In the genomic region with DNA sequence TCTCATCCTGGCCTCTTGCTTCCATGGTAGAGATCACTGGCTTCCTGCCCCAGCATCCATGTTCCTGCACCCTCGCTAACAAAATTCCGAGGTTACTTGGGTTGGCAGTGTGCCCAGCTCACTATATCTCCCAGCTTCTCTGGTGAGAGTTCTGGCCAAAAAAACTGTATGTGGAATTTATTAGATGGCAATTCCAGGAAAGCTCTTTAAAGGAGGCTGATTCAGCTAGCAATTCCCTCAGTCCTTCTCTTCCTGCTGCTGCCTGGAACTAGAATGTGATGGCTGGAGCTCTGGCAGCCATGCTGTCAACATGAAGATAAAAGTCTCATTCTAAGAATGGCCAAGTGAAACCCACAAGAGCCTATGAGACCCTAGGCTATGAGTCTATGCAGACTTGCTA, we compare ENCODE assay signal across 13 cellular contexts.
DNase-seq lines count a peak whose midpoint lies in the region; ATAC-seq and TF ChIP-seq lines count a peak whose summit lies in the region.
"Had no signal": no experiment of that assay in that cellular context is flagged by ENCODE, and none has a peak within 500 bp of the region (broad histone marks: within the 10 kb centered on the region; RNA-seq: fewer than 3 reads in every experiment).

No MANE protein-coding gene starts in this region.

- no peak overlapping the region for H2BK12ac ChIP-seq in H9 (ENCODE audit: insufficient read length, low read depth, low read length)

- H3K4me1 Mint-ChIP-seq in CD4-positive, CD25-positive, alpha-beta regulatory T cell: peaks cover 32 to 71% (median 57%) of the 10 kb centered on the region in 4 donors
- H3K4me1 Mint-ChIP-seq in H9: peaks cover 14 to 23% of the 10 kb centered on the region in 2 experiments

- H3K4ac ChIP-seq in H9 (ENCODE audit: low read depth, low read length): no peak overlapping the region

- no peaks in the 10 kb centered on the region for H3K79me1 ChIP-seq in H9 (ENCODE audit: insufficient read depth, low read depth, low read length, poor library complexity, severe bottlenecking)

- no peak overlapping the region for H4K5ac ChIP-seq in H9 (ENCODE audit: insufficient read length, low read depth, low read length)

- H2BK20ac ChIP-seq in H9 (ENCODE audit: low read depth, low read length, poor library complexity, severe bottlenecking): no peak overlapping the region

- peak overlapping the region; percentile 80 for H3K4me3 ChIP-seq in CD4-positive, CD25-positive, alpha-beta regulatory T cell (ENCODE audit: low read depth, low read length)
- no peak overlapping the region for H3K4me3 ChIP-seq in brain microvascular endothelial cell (ENCODE audit: low read depth, low read length)
- no peak overlapping the region for H3K4me3 ChIP-seq in BE2C (ENCODE audit: low read depth, low read length)

- no peak overlapping the region for H3K56ac ChIP-seq in H9 (ENCODE audit: insufficient read length, low read depth, low read length)

- no peaks in the 10 kb centered on the region for H3K27me3 ChIP-seq in CD4-positive, CD25-positive, alpha-beta regulatory T cell (ENCODE audit: control insufficient read depth, insufficient read depth, low read length)
- no peaks in the 10 kb centered on the region for H3K27me3 ChIP-seq in H9 (ENCODE audit: insufficient read depth, low read length)
- no peaks in the 10 kb centered on the region for H3K27me3 ChIP-seq in layer of hippocampus (ENCODE audit: control insufficient read depth, insufficient read depth, low read length)
- no peaks in the 10 kb centered on the region for H3K27me3 ChIP-seq in brain microvascular endothelial cell (replicated peaks)
- no peaks in the 10 kb centered on the region for H3K27me3 ChIP-seq in BE2C

- peaks cover 56% of the 10 kb centered on the region for H3K36me3 ChIP-seq in CD4-positive, CD25-positive, alpha-beta regulatory T cell (ENCODE audit: control insufficient read depth, insufficient read depth, low read length)
- no peaks in the 10 kb centered on the region for H3K36me3 ChIP-seq in brain microvascular endothelial cell (replicated peaks)
- no peaks in the 10 kb centered on the region for H3K36me3 ChIP-seq in BE2C

- no peak overlapping the region for H2AK5ac ChIP-seq in H9 (ENCODE audit: insufficient read length, low read length)

- peak overlapping the region; percentile 89 to 99 (median 91) for H3K27ac Mint-ChIP-seq in CD4-positive, CD25-positive, alpha-beta regulatory T cell
- H3K27ac Mint-ChIP-seq in H9: peak overlapping the region in 2 of 3 experiments; percentile 85 to 89; a peak in 4 of 7 replicates
- peak overlapping the region; percentile 77 to 97 for H3K27ac Mint-ChIP-seq in activated naive CD4-positive, alpha-beta T cell treated with anti-CD3 and anti-CD28 coated beads, Interleukin-2, amount 50 U/mL, for 72 hours

- H3K14ac ChIP-seq in H9 (ENCODE audit: insufficient read depth, low read length): no peak overlapping the region

- no peaks in the 10 kb centered on the region for H3K9me3 ChIP-seq in CD4-positive, CD25-positive, alpha-beta regulatory T cell (ENCODE audit: control insufficient read depth in 2 of 2, low read length in 2 of 2)
- H3K9me3 ChIP-seq in H9 (ENCODE audit: control insufficient read depth, low read depth, low read length): no peaks in the 10 kb centered on the region
- peaks cover 3% of the 10 kb centered on the region; the same call in 1 of the 2 replicates for H3K9me3 ChIP-seq in BE2C

- no peak overlapping the region for H4K91ac ChIP-seq in H9 (ENCODE audit: insufficient read length, low read depth, low read length)

- peaks cover 46% of the 10 kb centered on the region for H3K36me3 Mint-ChIP-seq in CD4-positive, CD25-positive, alpha-beta regulatory T cell
- peaks cover 9 to 41% (median 26%) of the 10 kb centered on the region in 3 experiments for H3K36me3 Mint-ChIP-seq in H9 (ENCODE audit: insufficient read depth in 1 of 3, low read depth in 3 of 3)
- peaks cover 13 to 66% of the 10 kb centered on the region in 2 donors for H3K36me3 Mint-ChIP-seq in activated naive CD4-positive, alpha-beta T cell treated with anti-CD3 and anti-CD28 coated beads, Interleukin-2, amount 50 U/mL, for 72 hours

- H3K4me2 ChIP-seq in H9 (ENCODE audit: insufficient read depth, insufficient read length, low read length): no peak overlapping the region

- H3K27me3 Mint-ChIP-seq in CD4-positive, CD25-positive, alpha-beta regulatory T cell: no peaks in the 10 kb centered on the region
- no peaks in the 10 kb centered on the region; the same call in 1 of the 2 replicates for H3K27me3 Mint-ChIP-seq in H9 (ENCODE audit: low read depth)

- no peaks in the 10 kb centered on the region for H3K23me2 ChIP-seq in H9 (ENCODE audit: insufficient read length, low read depth, low read length, poor library complexity, severe bottlenecking)

- H4K8ac ChIP-seq in H9 (replicated peaks; ENCODE audit: insufficient read length, low read depth, low read length): no peak overlapping the region

- no peak for DNase-seq in CD4-positive, CD25-positive, alpha-beta regulatory T cell
- DNase-seq in H9 (no peak), GM19238 (ENCODE audit: insufficient read length, low spot score) (no peak), brain microvascular endothelial cell (no peak), BE2C (no peak)
- DNase-seq in activated naive CD4-positive, alpha-beta T cell treated with anti-CD3 and anti-CD28 coated beads, Interleukin-2, amount 50 U/mL, for 72 hours (ENCODE audit: low spot score in 2 of 2): no peak
- DNase-seq: COR-L47, glutamatergic neuron, kidney glomerular epithelial cell, NCI-H1694, NCI-H526 had no signal

- H2BK120ac ChIP-seq in H9 (ENCODE audit: low read depth, low read length, poor library complexity, severe bottlenecking): no peak overlapping the region

- no peaks in the 10 kb centered on the region; the same call in 1 of the 2 replicates for H3K79me2 ChIP-seq in H9 (ENCODE audit: insufficient read depth, low read length)

- no peak overlapping the region for H3T11ph ChIP-seq in H9 (ENCODE audit: low read length)

- peaks cover 63% of the 10 kb centered on the region for H3K4me1 ChIP-seq in CD4-positive, CD25-positive, alpha-beta regulatory T cell (ENCODE audit: control insufficient read depth, insufficient read depth, low read length, poor library complexity, severe bottlenecking)
- H3K4me1 ChIP-seq in H9 (ENCODE audit: insufficient read depth, low read length): no peaks in the 10 kb centered on the region; the same call in 1 of the 2 replicates
- peaks cover 7% of the 10 kb centered on the region for H3K4me1 ChIP-seq in BE2C

- no CpG with 5 or more reads among the region's 2 CpGs for WGBS in H9 (ENCODE audit: extremely low coverage, insufficient read length, low lambda C conversion rate)

- no peak overlapping the region for H2BK15ac ChIP-seq in H9 (ENCODE audit: low read depth, low read length)

- ATAC-seq in CD4-positive, CD25-positive, alpha-beta regulatory T cell (ENCODE audit: low read depth in 2 of 2): no peak
- ATAC-seq in activated naive CD4-positive, alpha-beta T cell treated with anti-CD3 and anti-CD28 coated beads, Interleukin-2, amount 50 U/mL, for 72 hours: no peak

- H2BK5ac ChIP-seq in H9 (ENCODE audit: insufficient read length, low read length): no peak overlapping the region

- H3K27ac ChIP-seq in CD4-positive, CD25-positive, alpha-beta regulatory T cell (ENCODE audit: insufficient read depth, low read length, poor library complexity, severe bottlenecking): peak overlapping the region; percentile 53
- H3K27ac ChIP-seq in H9 (ENCODE audit: insufficient read length, low read depth, low read length) (no peak overlapping the region), layer of hippocampus (ENCODE audit: low read depth, low read length) (peak overlapping the region; percentile 25), brain microvascular endothelial cell (no peak overlapping the region)

- H4K20me1 ChIP-seq in H9 (ENCODE audit: control insufficient read depth, insufficient read depth, insufficient read length): no peaks in the 10 kb centered on the region

- H3K9ac ChIP-seq in H9 (ENCODE audit: extremely low read depth, insufficient read length, low read length): no peak overlapping the region

- H3K23ac ChIP-seq in H9 (ENCODE audit: insufficient read length, low read depth, low read length): no peak overlapping the region

- H3K9me3 Mint-ChIP-seq in CD4-positive, CD25-positive, alpha-beta regulatory T cell: peaks cover 0 to 5% (median 3%) of the 10 kb centered on the region in 7 donors
- no peaks in the 10 kb centered on the region; a peak in 2 of 5 replicates for H3K9me3 Mint-ChIP-seq in H9
- peaks cover 0 to 12% of the 10 kb centered on the region in 2 donors for H3K9me3 Mint-ChIP-seq in activated naive CD4-positive, alpha-beta T cell treated with anti-CD3 and anti-CD28 coated beads, Interleukin-2, amount 50 U/mL, for 72 hours

- no peak overlapping the region for H2AFZ ChIP-seq in H9 (ENCODE audit: low read length)

- TF ChIP-seq CTCF in H9 (conservative IDR thresholded peaks at IDR 0.05) (no peak), brain microvascular endothelial cell (IDR thresholded peaks at IDR 0.05; ENCODE audit: low read depth, low read length, missing control alignments) (no peak), BE2C (IDR thresholded peaks at IDR 0.05; ENCODE audit: low read depth, low read length) (no peak)

- peak overlapping the region; percentile 19 to 91 (median 55) for H3K4me3 Mint-ChIP-seq in CD4-positive, CD25-positive, alpha-beta regulatory T cell
- H3K4me3 Mint-ChIP-seq in H9: no peak overlapping the region
- H3K4me3 Mint-ChIP-seq: nephron had no signal

- H3K18ac ChIP-seq in H9 (ENCODE audit: insufficient read length, low read depth, low read length): no peak overlapping the region

- in situ Hi-C loops in brain microvascular endothelial cell (cut with HindIII; ENCODE audit: low pct_ligation_motif_present, low sequenced_read_pairs): no loop called here

Comparison
In these comparisons a context has a peak if more than half of its experiments do, and no peak if none do; other contexts are left out.
1. H3K27ac ChIP-seq: peak in CD4-positive, CD25-positive, alpha-beta regulatory T cell (single experiment) and layer of hippocampus (single experiment); none in H9 (single experiment) and brain microvascular endothelial cell (single experiment).
2. H3K4me3 Mint-ChIP-seq: peak in CD4-positive, CD25-positive, alpha-beta regulatory T cell (4 of 4); none in H9 (0 of 2).
3. Peak in every context shown above with its lines, with median percentiles within 50 percentile points of each other: H3K27ac Mint-ChIP-seq.